Comparison of ENCODE assay signal across 13 cellular contexts in genomic region chr11:77072851-77073327, GRCh38. TPM values are rescaled to one million over a fixed set of nuclear protein-coding genes. Genes with fewer than 3 reads are reported as not detected.
A peak's percentile ranks its signal among the peaks of the same experiment; 100 is the strongest.
DNase-seq lines count a peak whose midpoint lies in the region; ATAC-seq and TF ChIP-seq lines count a peak whose summit lies in the region.
"Had no signal": no experiment of that assay in that cellular context is flagged by ENCODE, and none has a peak within 500 bp of the region (broad histone marks: within the 10 kb centered on the region; RNA-seq: fewer than 3 reads in every experiment).

No MANE protein-coding gene starts in this region.

- TF ChIP-seq CTCF in hepatocyte (IDR thresholded peaks at IDR 0.05; ENCODE audit: poor library complexity), result no peak

- H3K4me3 ChIP-seq in GM23248 (no peak overlapping the region), hepatocyte (no peak overlapping the region), skin epidermis (no peak overlapping the region)

- 43 to 49% methylated on average over 6 to 8 of the region's 8 CpGs for WGBS in GM23248 (ENCODE audit: low coverage in 1 of 2, low lambda C conversion rate in 2 of 2, missing lambda C conversion rate in 2 of 2), 2 experiments
- WGBS in hepatocyte (ENCODE audit: low lambda C conversion rate, missing lambda C conversion rate), result 81% methylated on average over 8 of the region's 8 CpGs

- peaks cover 39% of the 10 kb centered on the region for H3K4me1 ChIP-seq in GM23248 (ENCODE audit: insufficient read depth)
- peaks cover 56% of the 10 kb centered on the region for H3K4me1 ChIP-seq in hepatocyte (ENCODE audit: insufficient read depth)

- no peak for ATAC-seq in HG03460 (IDR thresholded peaks at IDR 0.05; ENCODE audit: unreplicated experiment)

- DNase-seq in GM23248, result no peak
- DNase-seq in activated CD4-positive, alpha-beta memory T cell treated with anti-CD3 and anti-CD28 coated beads, Interleukin-2, amount 10 ng/mL, durations not matched to agents 7 days and 5 days, result peak; percentile 55
- no peak for DNase-seq in hepatocyte (ENCODE audit: low spot score)
- no peak for DNase-seq in central memory CD4-positive, alpha-beta T cell
- no peak for DNase-seq in NCI-H446 treated with DMSO at 0.1 percent for 48 hours (lab: John Stamatoyannopoulos, UW)
- DNase-seq in putamen (ENCODE audit: low spot score), result no peak
- DNase-seq: NCI-H774; stimulated activated naive CD4-positive, alpha-beta T cell had no signal

- peak overlapping the region; percentile 57; the same call in 1 of the 2 replicates for H2AFZ ChIP-seq in GM23248
- no peak overlapping the region for H2AFZ ChIP-seq in hepatocyte

- no peak overlapping the region for H3K4me3 Mint-ChIP-seq in activated CD4-positive, alpha-beta memory T cell treated with anti-CD3 and anti-CD28 coated beads, Interleukin-2, amount 10 ng/mL, durations not matched to agents 7 days and 5 days

- H3K36me3 Mint-ChIP-seq in activated CD4-positive, alpha-beta memory T cell treated with anti-CD3 and anti-CD28 coated beads, Interleukin-2, amount 10 ng/mL, durations not matched to agents 7 days and 5 days (ENCODE audit: low read depth), result no peaks in the 10 kb centered on the region

- H3K4me2 ChIP-seq in GM23248 (ENCODE audit: unreplicated experiment), result peak overlapping the region; percentile 46
- peak overlapping the region; percentile 27 for H3K4me2 ChIP-seq in hepatocyte
- H3K4me2 ChIP-seq: KMS-11 had no signal

- peak overlapping the region; percentile 85 for H3K9ac ChIP-seq in GM23248
- H3K9ac ChIP-seq: KMS-11 had no signal

- H3K27me3 Mint-ChIP-seq in activated CD4-positive, alpha-beta memory T cell treated with anti-CD3 and anti-CD28 coated beads, Interleukin-2, amount 10 ng/mL, durations not matched to agents 7 days and 5 days, result peaks cover 17% of the 10 kb centered on the region

- CTCF ChIA-PET in activated CD4-positive, alpha-beta memory T cell treated with anti-CD3 and anti-CD28 coated beads, Interleukin-2, amount 10 ng/mL, durations not matched to agents 7 days and 5 days (lab: Charles Lee), result interaction anchor here (1.3 kb wide), 1 partner anchor 25 kb away, joined by 7 read pairs; no protein-coding TSS in a partner anchor

- H3K9me3 Mint-ChIP-seq in activated CD4-positive, alpha-beta memory T cell treated with anti-CD3 and anti-CD28 coated beads, Interleukin-2, amount 10 ng/mL, durations not matched to agents 7 days and 5 days, result no peaks in the 10 kb centered on the region

- H3K4me1 Mint-ChIP-seq in activated CD4-positive, alpha-beta memory T cell treated with anti-CD3 and anti-CD28 coated beads, Interleukin-2, amount 10 ng/mL, durations not matched to agents 7 days and 5 days, result peaks cover 20% of the 10 kb centered on the region

- no peaks in the 10 kb centered on the region for H3K27me3 ChIP-seq in GM23248 (replicated peaks; ENCODE audit: insufficient read depth)
- no peaks in the 10 kb centered on the region for H3K27me3 ChIP-seq in hepatocyte

- POLR2A ChIA-PET in activated CD4-positive, alpha-beta memory T cell treated with anti-CD3 and anti-CD28 coated beads, Interleukin-2, amount 10 ng/mL, durations not matched to agents 7 days and 5 days (lab: Charles Lee), result interaction anchor here (1.4 to 2.2 kb wide), 2 partner anchors 10 to 21 kb away, joined by 8 to 12 read pairs; no protein-coding TSS in a partner anchor

- in situ Hi-C loops in GM23248 (cut with MboI), result no loop called here

- H3F3A ChIP-seq in GM23248 (ENCODE audit: insufficient read depth), result peaks cover 30% of the 10 kb centered on the region

- H3K36me3 ChIP-seq in GM23248 (ENCODE audit: low read depth), result no peaks in the 10 kb centered on the region
- H3K36me3 ChIP-seq in hepatocyte (replicated peaks; ENCODE audit: insufficient read depth, low read depth), result no peaks in the 10 kb centered on the region

- no peaks in the 10 kb centered on the region for H3K9me2 ChIP-seq in GM23248 (ENCODE audit: insufficient read depth)
- H3K9me2 ChIP-seq in hepatocyte (replicated peaks; ENCODE audit: insufficient read depth), result no peaks in the 10 kb centered on the region

- no peaks in the 10 kb centered on the region for H3K9me3 ChIP-seq in GM23248 (ENCODE audit: low read depth)
- H3K9me3 ChIP-seq in hepatocyte (ENCODE audit: low read depth), result no peaks in the 10 kb centered on the region

- H4K20me1 ChIP-seq in GM23248 (ENCODE audit: insufficient read depth), result no peaks in the 10 kb centered on the region
- H4K20me1 ChIP-seq in hepatocyte (ENCODE audit: insufficient read depth, poor library complexity, severe bottlenecking), result no peaks in the 10 kb centered on the region

- peak overlapping the region; percentile 99 for H3K27ac ChIP-seq in GM23248
- peak overlapping the region; percentile 81 for H3K27ac ChIP-seq in hepatocyte
- H3K27ac ChIP-seq in skin epidermis, result peak overlapping the region in 18 of 21 experiments; percentile 16 to 83 (median 63)
- H3K27ac ChIP-seq: KMS-11 had no signal

- H3K27ac Mint-ChIP-seq in activated CD4-positive, alpha-beta memory T cell treated with anti-CD3 and anti-CD28 coated beads, Interleukin-2, amount 10 ng/mL, durations not matched to agents 7 days and 5 days, result no peak overlapping the region

- H3K79me2 ChIP-seq in GM23248 (ENCODE audit: insufficient read depth) (peaks cover 77% of the 10 kb centered on the region), hepatocyte (peaks cover 58% of the 10 kb centered on the region)

RNA-seq across cellular contexts. Expression of gene CAPN5, which starts 6.1 kb away (rescaled TPM):
- 22.4 and 27.7 TPM in 2 replicates for total RNA-seq in GM23248 (2014; rRNA removed; shearing (Covaris generic))
- 17.8 and 18.3 TPM in 2 replicates for polyA plus RNA-seq in GM23248 (2016; fragmentation: Nextera tagmentation; extraction: Ambion mirVana)
- under 1 TPM; 0.43 to 0.65 TPM for total RNA-seq in activated CD4-positive, alpha-beta memory T cell treated with anti-CD3 and anti-CD28 coated beads, Interleukin-2, amount 10 ng/mL, durations not matched to agents 7 days and 5 days
- 25.2 and 29.1 TPM in 2 replicates for total RNA-seq in hepatocyte
- 28.8 and 34.6 TPM in 2 replicates for polyA plus RNA-seq in hepatocyte

RNA-seq across cellular contexts. Expression of gene OMP, which starts 29.8 kb away (rescaled TPM):
- not detected in 2 replicates for total RNA-seq in GM23248 (2014; rRNA removed; shearing (Covaris generic))
- not detected in 2 replicates for polyA plus RNA-seq in GM23248 (2016; fragmentation: Nextera tagmentation; extraction: Ambion mirVana)
- total RNA-seq in activated CD4-positive, alpha-beta memory T cell treated with anti-CD3 and anti-CD28 coated beads, Interleukin-2, amount 10 ng/mL, durations not matched to agents 7 days and 5 days, result not detected
- total RNA-seq in hepatocyte, result not detected in 2 replicates
- polyA plus RNA-seq in hepatocyte, result 0.47 TPM in 1 of 2 replicates, not detected in the other

RNA-seq across cellular contexts. Expression of gene B3GNT6, which starts 38.7 kb away (rescaled TPM):
- total RNA-seq in GM23248 (2014; rRNA removed; shearing (Covaris generic)), result not detected in 2 replicates
- not detected in 2 replicates for polyA plus RNA-seq in GM23248 (2016; fragmentation: Nextera tagmentation; extraction: Ambion mirVana)
- not detected for total RNA-seq in activated CD4-positive, alpha-beta memory T cell treated with anti-CD3 and anti-CD28 coated beads, Interleukin-2, amount 10 ng/mL, durations not matched to agents 7 days and 5 days
- total RNA-seq in hepatocyte, result 0.12 and 0.33 TPM in 2 replicates
- polyA plus RNA-seq in hepatocyte, result not detected in 2 replicates
- total RNA-seq: Caco-2, renal cortical epithelial cell had no signal

RNA-seq across cellular contexts. Expression of gene MYO7A, which starts 55.2 kb away (rescaled TPM):
- not detected in 2 replicates for total RNA-seq in GM23248 (2014; rRNA removed; shearing (Covaris generic))
- polyA plus RNA-seq in GM23248 (2016; fragmentation: Nextera tagmentation; extraction: Ambion mirVana) (not detected in 2 replicates), hepatocyte (10.1 and 12.6 TPM in 2 replicates)
- total RNA-seq in activated CD4-positive, alpha-beta memory T cell treated with anti-CD3 and anti-CD28 coated beads, Interleukin-2, amount 10 ng/mL, durations not matched to agents 7 days and 5 days, result under 1 TPM; 0.35 to 0.50 TPM
- 6.4 and 9.8 TPM in 2 replicates for total RNA-seq in hepatocyte

Comparison
In these comparisons a context has a peak if more than half of its experiments do, and no peak if none do; other contexts are left out.
1. RNA of gene CAPN5, which starts 6.1 kb away (total RNA-seq): 25.2 to 29.1 TPM in hepatocyte and 22.4 to 27.7 TPM in GM23248; 0.43 to 0.65 TPM in activated CD4-positive, alpha-beta memory T cell treated with anti-CD3 and anti-CD28 coated beads, Interleukin-2, amount 10 ng/mL, durations not matched to agents 7 days and 5 days; every median in the first group is over 10 times any median in the second.
2. Peak in every context shown above with its lines, with median percentiles within 50 percentile points of each other: H3K27ac ChIP-seq.